In the genomic region with DNA sequence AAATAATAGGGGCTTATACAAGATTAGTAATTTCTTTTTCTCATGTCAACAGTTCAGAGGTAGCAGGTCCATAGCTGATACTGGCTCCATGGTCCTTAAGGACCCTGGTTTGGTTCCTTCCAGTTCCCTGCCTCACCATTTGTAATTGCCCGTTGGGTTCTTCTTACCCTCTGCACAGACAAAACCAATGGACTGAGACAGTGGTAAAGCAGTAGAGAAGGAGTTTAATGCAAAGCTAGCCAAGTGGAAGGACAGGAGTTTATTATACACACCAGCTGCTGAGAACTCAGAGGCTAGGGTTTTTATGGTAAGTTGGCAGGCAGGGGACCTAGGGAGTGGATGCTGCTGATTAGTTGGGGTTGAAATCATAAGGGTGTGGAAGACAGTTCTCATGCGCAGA, we compare ENCODE assay signal across 25 cellular contexts. TPM values are rescaled to one million over a fixed set of nuclear protein-coding genes. Genes with fewer than 3 reads are reported as not detected.
"Had no signal": no experiment of that assay in that cellular context is flagged by ENCODE, and none has a peak within 500 bp of the region (broad histone marks: within the 10 kb centered on the region; RNA-seq: fewer than 3 reads in every experiment).

No MANE protein-coding gene starts in this region.

- H3K4me1 ChIP-seq: foreskin keratinocyte, sigmoid colon, testis had no signal

- H3K27me3 Mint-ChIP-seq: activated CD4-positive, alpha-beta memory T cell treated with anti-CD3 and anti-CD28 coated beads for 36 hours; activated CD8-positive, alpha-beta memory T cell treated with anti-CD3 and anti-CD28 coated beads, Interleukin-2, amount 10 ng/mL, durations not matched to agents 7 days and 5 days; activated naive CD8-positive, alpha-beta T cell treated with anti-CD3 and anti-CD28 coated beads, Interleukin-2, amount 10 ng/mL, durations not matched to agents 7 days and 5 days; progenitor cell of endocrine pancreas; stimulated activated memory B cell treated with anti-CD40 and anti-IgM and Interleukin-4, amounts not matched to agents 10 μg/mL and 1 μg/mL and 100 μg/mL, for 72 hours had no signal

- H3K27ac Mint-ChIP-seq: activated CD4-positive, alpha-beta memory T cell treated with anti-CD3 and anti-CD28 coated beads for 36 hours; activated CD8-positive, alpha-beta memory T cell treated with anti-CD3 and anti-CD28 coated beads, Interleukin-2, amount 10 ng/mL, durations not matched to agents 7 days and 5 days; activated naive CD8-positive, alpha-beta T cell treated with anti-CD3 and anti-CD28 coated beads, Interleukin-2, amount 10 ng/mL, durations not matched to agents 7 days and 5 days; progenitor cell of endocrine pancreas; stimulated activated memory B cell treated with anti-CD40 and anti-IgM and Interleukin-4, amounts not matched to agents 10 μg/mL and 1 μg/mL and 100 μg/mL, for 72 hours; WTC11 had no signal

- H3K27me3 ChIP-seq: foreskin keratinocyte, sigmoid colon, testis, upper lobe of left lung had no signal

- H3K4me3 Mint-ChIP-seq: activated CD4-positive, alpha-beta memory T cell treated with anti-CD3 and anti-CD28 coated beads for 36 hours; activated CD8-positive, alpha-beta memory T cell treated with anti-CD3 and anti-CD28 coated beads, Interleukin-2, amount 10 ng/mL, durations not matched to agents 7 days and 5 days; activated naive CD8-positive, alpha-beta T cell treated with anti-CD3 and anti-CD28 coated beads, Interleukin-2, amount 10 ng/mL, durations not matched to agents 7 days and 5 days; stimulated activated memory B cell treated with anti-CD40 and anti-IgM and Interleukin-4, amounts not matched to agents 10 μg/mL and 1 μg/mL and 100 μg/mL, for 72 hours; WTC11 had no signal

- H3K9me3 ChIP-seq: testis, upper lobe of left lung had no signal

- H3K4me3 ChIP-seq: lower lobe of right lung, mucosa of descending colon, sigmoid colon, smooth muscle cell, testis, upper lobe of left lung had no signal

- H3K9me3 Mint-ChIP-seq: activated CD4-positive, alpha-beta memory T cell treated with anti-CD3 and anti-CD28 coated beads for 36 hours; stimulated activated memory B cell treated with anti-CD40 and anti-IgM and Interleukin-4, amounts not matched to agents 10 μg/mL and 1 μg/mL and 100 μg/mL, for 72 hours had no signal

- FAIRE-seq: bronchial epithelial cell had no signal

- DNase-seq: activated CD4-positive, alpha-beta memory T cell treated with anti-CD3 and anti-CD28 coated beads for 36 hours; activated CD8-positive, alpha-beta memory T cell treated with anti-CD3 and anti-CD28 coated beads, Interleukin-2, amount 10 ng/mL, durations not matched to agents 7 days and 5 days; activated gamma-delta T cell treated with Interleukin-2 at 50 U/mL for 16 hours; activated naive CD8-positive, alpha-beta T cell treated with anti-CD3 and anti-CD28 coated beads, Interleukin-2, amount 10 ng/mL, durations not matched to agents 7 days and 5 days; amygdala; effector CD8-positive, alpha-beta T cell; foreskin keratinocyte; lower lobe of right lung; mesendoderm; mucosa of descending colon; retina; sigmoid colon; stimulated activated CD4-positive, alpha-beta T cell treated with anti-CD3 and anti-CD28 coated beads, Interleukin-15, amount 100 ng/mL, for 24 hours; T-helper 9 cell; testis; upper lobe of left lung had no signal

- ATAC-seq: activated CD8-positive, alpha-beta memory T cell treated with anti-CD3 and anti-CD28 coated beads, Interleukin-2, amount 10 ng/mL, durations not matched to agents 7 days and 5 days; foreskin keratinocyte; left lobe of liver; lower lobe of right lung; mucosa of descending colon; stimulated activated memory B cell treated with anti-CD40 and anti-IgM and Interleukin-4, amounts not matched to agents 10 μg/mL and 1 μg/mL and 100 μg/mL, for 72 hours; WTC11 had no signal

- H3K27ac ChIP-seq: foreskin keratinocyte, lower lobe of right lung, sigmoid colon, testis, upper lobe of left lung had no signal

RNA-seq across cellular contexts. Expression of gene AXDND1, which starts 35.9 kb away (rescaled TPM):
- total RNA-seq: activated CD8-positive, alpha-beta memory T cell treated with anti-CD3 and anti-CD28 coated beads, Interleukin-2, amount 10 ng/mL, durations not matched to agents 7 days and 5 days; bronchial epithelial cell; glomerular endothelial cell; left lobe of liver; smooth muscle cell; T-helper 1 cell treated with Interleukin-12 subunit alpha and Interleukin-12 subunit beta and Interleukin-4 antibody, amounts not matched to agents 30 ng/mL and 1 ng/mL, for 36 hours; WTC11 had no signal
- polyA plus RNA-seq: esophagus had no signal
